14 cellular contexts compared by ENCODE assay signal in genomic region chr20:37394543-37395410, GRCh38. TPM values are rescaled to one million over a fixed set of nuclear protein-coding genes. Genes with fewer than 3 reads are reported as not detected.
DNase-seq lines count a peak whose midpoint lies in the region; ATAC-seq, FAIRE-seq and TF ChIP-seq lines count a peak whose summit lies in the region.
"Had no signal": no experiment of that assay in that cellular context is flagged by ENCODE, and none has a peak within 500 bp of the region (broad histone marks: within the 10 kb centered on the region; RNA-seq: fewer than 3 reads in every experiment).

No MANE protein-coding gene starts in this region.

- no peak overlapping the region for H3K4me2 ChIP-seq in GM12878 (ENCODE audit: control insufficient read depth, insufficient read depth)

- no peak for TF ChIP-seq EP300 in GM12878 (IDR thresholded peaks at IDR 0.05; ENCODE audit: borderline replicate concordance in 1 of 2, control insufficient read depth in 1 of 2, low read depth in 2 of 2, low read length in 2 of 2)

- H4K20me1 ChIP-seq in GM12878 (ENCODE audit: control insufficient read depth, insufficient read depth) = no peaks in the 10 kb centered on the region

- no peaks in the 10 kb centered on the region for H3K27me3 Mint-ChIP-seq in Caco-2 (ENCODE audit: insufficient read depth, unreplicated experiment)

- no peak for TF ChIP-seq RAD21 in GM12878 (IDR thresholded peaks at IDR 0.05; ENCODE audit: insufficient read depth, low read depth, low read length)

- no peaks in the 10 kb centered on the region for H3K79me2 ChIP-seq in GM12878 (ENCODE audit: control insufficient read depth, insufficient read depth, low read length)

- TF ChIP-seq CTCF in Caco-2 (IDR thresholded peaks at IDR 0.05; ENCODE audit: insufficient read depth in 1 of 2, low read depth in 1 of 2, low read length in 1 of 2, severe bottlenecking in 1 of 2, unreplicated experiment in 1 of 2) (no peak), GM12878 (IDR thresholded peaks at IDR 0.05 in 2 of 3, conservative IDR thresholded peaks at IDR 0.05 in 1 of 3; ENCODE audit: control insufficient read depth in 2 of 3, extremely low read depth in 1 of 3, insufficient read depth in 1 of 3, low read depth in 3 of 3, low read length in 3 of 3) (no peak), GM10266 (IDR thresholded peaks at IDR 0.05; ENCODE audit: control insufficient read depth, insufficient read depth, low read depth, missing control alignments) (no peak), dorsolateral prefrontal cortex (IDR thresholded peaks at IDR 0.05 in 54 of 56, conservative IDR thresholded peaks at IDR 0.05 in 2 of 56; ENCODE audit: low read depth in 1 of 56, partially characterized antibody in 56 of 56) (no peak)

- no peak overlapping the region for H3K9ac ChIP-seq in GM12878 (ENCODE audit: control insufficient read depth, insufficient read depth, low read length)
- no peak overlapping the region for H3K9ac ChIP-seq in muscle layer of colon (ENCODE audit: low read length)

- H3K4me3 Mint-ChIP-seq in Caco-2 (ENCODE audit: unreplicated experiment) = no peak overlapping the region
- H3K4me3 Mint-ChIP-seq: T-helper 1 cell treated with Interleukin-12 subunit alpha and Interleukin-12 subunit beta and Interleukin-4 antibody, amounts not matched to agents 30 μg/mL and 1 μg/mL, for 36 hours had no signal

- peaks cover 91% of the 10 kb centered on the region for H3K36me3 Mint-ChIP-seq in Caco-2 (ENCODE audit: insufficient read depth, unreplicated experiment)

- H3K27ac ChIP-seq in GM12878 (ENCODE audit: control insufficient read depth, insufficient read depth) = 0 out of 2 replicates have a peak overlapping the region, but pooled peaks have one; percentile 6
- H3K27ac ChIP-seq in muscle layer of colon (ENCODE audit: low read depth, low read length) = peak overlapping the region; percentile 27
- peak overlapping the region in 4 of 59 donors; percentile 4 to 18 (median 11) for H3K27ac ChIP-seq in dorsolateral prefrontal cortex

- SMC1A ChIA-PET in GM12878 (lab: Charles Lee; ENCODE audit: uncharacterized antibody, unreplicated experiment) = no interaction called here

- 87% methylated on average over 18 of the region's 19 CpGs for WGBS in GM12878 (ENCODE audit: insufficient coverage, insufficient replicate concordance, low lambda C conversion rate, missing lambda C conversion rate)

- H2AFZ ChIP-seq in GM12878 (ENCODE audit: control insufficient read depth, low read depth, low read length) = no peak overlapping the region

- no peak overlapping the region for H3K4me3 ChIP-seq in Caco-2 (ENCODE audit: low read depth, low read length)
- H3K4me3 ChIP-seq in GM12878 = no peak overlapping the region
- no peak overlapping the region for H3K4me3 ChIP-seq in muscle layer of colon (ENCODE audit: low read depth in 1 of 2, low read length in 2 of 2)
- no peak overlapping the region for H3K4me3 ChIP-seq in dorsolateral prefrontal cortex
- H3K4me3 ChIP-seq: skin epidermis had no signal

- FAIRE-seq in GM12878 (lab: Jason Lieb, UNC) = no peak
- FAIRE-seq: H54 had no signal

- H3K27me3 ChIP-seq in Caco-2 (replicated peaks; ENCODE audit: control insufficient read depth, insufficient read depth, low read length) (no peaks in the 10 kb centered on the region), GM12878 (replicated peaks in 1 of 2; ENCODE audit: control insufficient read depth in 2 of 2, insufficient read depth in 2 of 2, low read length in 1 of 2) (no peaks in the 10 kb centered on the region), muscle layer of colon (ENCODE audit: control insufficient read depth in 1 of 2, insufficient read depth in 2 of 2, low read length in 2 of 2) (no peaks in the 10 kb centered on the region), dorsolateral prefrontal cortex (no peaks in the 10 kb centered on the region)

- peaks cover 28% of the 10 kb centered on the region for H3K4me1 ChIP-seq in Caco-2
- no peaks in the 10 kb centered on the region for H3K4me1 ChIP-seq in GM12878 (ENCODE audit: control insufficient read depth, insufficient read depth, low read length)
- H3K4me1 ChIP-seq in muscle layer of colon (ENCODE audit: insufficient read depth, low read length) = no peaks in the 10 kb centered on the region

- DNase-seq in Caco-2 (peak in 1 of 2 experiments; percentile 64), KBM-7 (peak; percentile 70), GM12878 (ENCODE audit: low read depth, low spot score) (no peak), GM10266 (ENCODE audit: extremely low spot score) (no peak), dorsolateral prefrontal cortex (no peak)
- DNase-seq: midbrain; NCI-H1930; stimulated activated CD8-positive, alpha-beta memory T cell treated with anti-CD3 and anti-CD28 coated beads, Interleukin-4, amount 100 ng/mL, for 48 hours had no signal

- in situ Hi-C loops in KBM-7 (cut with MboI; ENCODE audit: low pct_unique_long_range_greater_than_20kb, low sequenced_read_pairs) = no loop called here
- in situ Hi-C loops in GM12878 (cut with MboI) = loop anchor here (5.0 kb wide), 1 partner anchor 133 kb away; the partner anchor contains the start of gene BLCAP

- RAD21 ChIA-PET in GM12878 (lab: Charles Lee; ENCODE audit: unreplicated experiment) = no interaction called here

- BruUV-seq in Caco-2 (replicated peaks; lab: Mats Ljungman, UMichigan) (no TSS peak), GM12878 (replicated peaks; lab: Mats Ljungman, UMichigan) (no TSS peak)

- TF ChIP-seq POLR2A in GM12878 (IDR thresholded peaks at IDR 0.05; ENCODE audit: low read depth, low read length) = peak; percentile 41; the same call in 1 of the 2 replicates

- peaks cover 10% of the 10 kb centered on the region for H3K4me1 Mint-ChIP-seq in Caco-2 (ENCODE audit: low read depth, unreplicated experiment)

- H3K27ac Mint-ChIP-seq in Caco-2 (ENCODE audit: unreplicated experiment) = peak overlapping the region; percentile 57
- H3K27ac Mint-ChIP-seq: T-helper 1 cell treated with Interleukin-12 subunit alpha and Interleukin-12 subunit beta and Interleukin-4 antibody, amounts not matched to agents 30 μg/mL and 1 μg/mL, for 36 hours had no signal

- ATAC-seq in GM12878 (peak; percentile 23), HG02759 (IDR thresholded peaks at IDR 0.05; ENCODE audit: unreplicated experiment) (no peak), GM18909 (IDR thresholded peaks at IDR 0.05; ENCODE audit: poor library complexity, unreplicated experiment) (no peak)

- H3K36me3 ChIP-seq in Caco-2 (ENCODE audit: control insufficient read depth, insufficient read depth, low read length) = peaks cover 9% of the 10 kb centered on the region
- H3K36me3 ChIP-seq in GM12878 (ENCODE audit: control insufficient read depth in 2 of 2, insufficient read depth in 2 of 2, low read length in 1 of 2) = peaks cover 19 to 66% of the 10 kb centered on the region in 2 experiments
- peaks cover 50% of the 10 kb centered on the region for H3K36me3 ChIP-seq in muscle layer of colon (ENCODE audit: insufficient read depth, low read length)

- CTCF ChIA-PET in Caco-2 (lab: Charles Lee) (no interaction called here), GM12878 (lab: Yijun Ruan, JAX) (no interaction called here)

- H3K9me3 ChIP-seq in Caco-2 = no peaks in the 10 kb centered on the region
- no peaks in the 10 kb centered on the region for H3K9me3 ChIP-seq in GM12878 (replicated peaks; ENCODE audit: control insufficient read depth, insufficient read depth, low read length)
- H3K9me3 ChIP-seq in muscle layer of colon (ENCODE audit: low read length) = no peaks in the 10 kb centered on the region

- no peaks in the 10 kb centered on the region for H3K9me3 Mint-ChIP-seq in Caco-2 (ENCODE audit: unreplicated experiment)
- H3K9me3 Mint-ChIP-seq: T-helper 1 cell treated with Interleukin-12 subunit alpha and Interleukin-12 subunit beta and Interleukin-4 antibody, amounts not matched to agents 30 μg/mL and 1 μg/mL, for 36 hours had no signal

- POLR2A ChIA-PET in Caco-2 (lab: Charles Lee) = no interaction called here
- POLR2A ChIA-PET in GM12878 (lab: Charles Lee) = no interaction called here

- intact Hi-C loops in Caco-2 (cut with micrococcal nuclease; ENCODE audit: unreplicated experiment) (loop anchor here (5.0 kb wide), 1 partner anchor 102 kb away; no protein-coding TSS in a partner anchor), GM12878 (cut with micrococcal nuclease; ENCODE audit: unreplicated experiment) (no loop called here), dorsolateral prefrontal cortex (cut with DNase I) (loop anchor here in 1 of 2 donors (5.0 kb wide), 1 partner anchor 138 kb away; no protein-coding TSS in a partner anchor)

RNA-seq across cellular contexts. Expression of gene SRC, which starts 48.8 kb away (rescaled TPM):
- 197 and 222 TPM in 2 replicates for total RNA-seq in Caco-2 (2022)
- 118 and 148 TPM in 2 replicates for total RNA-seq in GM12878 (2013; cell fraction: nucleolus; rRNA removed)
- 22.1 and 27.4 TPM in 2 replicates for total RNA-seq in GM12878 (2014; rRNA removed)
- 19.3 and 20.0 TPM in 2 replicates for total RNA-seq in GM12878 (2014; rRNA removed; fragmentation: Illumina TruSeq; extraction: Trizol)
- 63.5 and 71.3 TPM in 2 replicates for total RNA-seq in GM12878 (2021)
- 15.0 TPM for polyA plus RNA-seq in GM12878 (2011; ENCODE audit: low read depth)
- polyA plus RNA-seq in GM12878 (2011; rRNA removed) = 18.4 and 32.0 TPM in 2 replicates
- polyA plus RNA-seq in GM12878 (2011; cell fraction: cytosol; rRNA removed) = 41.3 and 47.7 TPM in 2 replicates
- polyA plus RNA-seq in GM12878 (2011; cell fraction: nucleus; rRNA removed) = 185 and 196 TPM in 2 replicates
- polyA plus RNA-seq in GM12878 (2012) = 25.3 and 26.0 TPM in 2 replicates
- polyA plus RNA-seq in GM12878 (2014; fragmentation: Illumina TruSeq; extraction: Trizol) = 20.3 and 33.1 TPM in 2 replicates
- polyA plus RNA-seq in GM12878 (2014; fragmentation: Nextera tagmentation; extraction: Ambion mirVana) = under 1 TPM; 0.60 to 0.85 TPM
- polyA plus RNA-seq in GM12878 (2014; rRNA removed) = 47.1 and 61.4 TPM in 2 replicates
- polyA plus RNA-seq in GM12878 (2016; fragmentation: Nextera tagmentation; extraction: Ambion mirVana) = 10 to 100 TPM; 26.9 TPM
- 41.8 and 64.6 TPM in 2 replicates for polyA minus RNA-seq in GM12878 (2011; rRNA and poly(A)+ RNA removed)
- polyA minus RNA-seq in GM12878 (2011; cell fraction: cytosol; rRNA and poly(A)+ RNA removed) = 22.9 and 30.8 TPM in 2 replicates
- 42.9 and 73.0 TPM in 2 replicates for polyA minus RNA-seq in GM12878 (2011; cell fraction: nucleus; rRNA and poly(A)+ RNA removed)
- total RNA-seq in dorsolateral prefrontal cortex = 10 to 100 TPM; 14.4 to 53.8 (median 34.1) TPM
